ENCODE assay signal across 8 cellular contexts in genomic region chr11:46381836-46382643, GRCh38. TPM values are rescaled to one million over a fixed set of nuclear protein-coding genes. Genes with fewer than 3 reads are reported as not detected.
DNase-seq lines count a peak whose midpoint lies in the region; ATAC-seq and TF ChIP-seq lines count a peak whose summit lies in the region.

No MANE protein-coding gene starts in this region.

- no peak for TF ChIP-seq CTCF in testis (IDR thresholded peaks at IDR 0.05)

- H3K27me3 Mint-ChIP-seq in activated naive CD4-positive, alpha-beta T cell treated with anti-CD3 and anti-CD28 coated beads, Interleukin-2, amount 10 ng/mL, durations not matched to agents 7 days and 5 days, result peaks cover 64% of the 10 kb centered on the region

- H3K4me2 ChIP-seq in BLaER1 treated with 17β-estradiol and CSF1 and Interleukin-3, amounts not matched to agents 10 nM and 100 nM, result peak overlapping the region; percentile 90 to 100 (median 98)

- CTCF ChIA-PET in activated naive CD4-positive, alpha-beta T cell treated with anti-CD3 and anti-CD28 coated beads, Interleukin-2, amount 10 ng/mL, durations not matched to agents 7 days and 5 days (lab: Charles Lee), result no interaction called here

- H3K4me1 ChIP-seq in BLaER1 treated with 17β-estradiol and CSF1 and Interleukin-3, amounts not matched to agents 10 nM and 100 nM, result peaks cover 26 to 56% (median 45%) of the 10 kb centered on the region in 10 experiments
- H3K4me1 ChIP-seq in HAP-1, result peaks cover 8% of the 10 kb centered on the region; the same call in 1 of the 2 replicates
- peaks cover 11% of the 10 kb centered on the region for H3K4me1 ChIP-seq in testis

- peaks cover 0 to 79% (median 34%) of the 10 kb centered on the region in 11 experiments; a peak in 19 of 22 replicates for H4K20me1 ChIP-seq in BLaER1 treated with 17β-estradiol and CSF1 and Interleukin-3, amounts not matched to agents 10 nM and 100 nM

- H3K4me1 Mint-ChIP-seq in activated naive CD4-positive, alpha-beta T cell treated with anti-CD3 and anti-CD28 coated beads, Interleukin-2, amount 10 ng/mL, durations not matched to agents 7 days and 5 days, result peaks cover 26% of the 10 kb centered on the region

- 5 to 23% methylated on average over 7 to 63 of the region's 65 CpGs for WGBS in testis, 2 donors

- H3K4me3 Mint-ChIP-seq in activated naive CD4-positive, alpha-beta T cell treated with anti-CD3 and anti-CD28 coated beads, Interleukin-2, amount 10 ng/mL, durations not matched to agents 7 days and 5 days, result peak overlapping the region; percentile 72

- H3K36me3 Mint-ChIP-seq in activated naive CD4-positive, alpha-beta T cell treated with anti-CD3 and anti-CD28 coated beads, Interleukin-2, amount 10 ng/mL, durations not matched to agents 7 days and 5 days, result peaks cover 18% of the 10 kb centered on the region

- H3K9me3 Mint-ChIP-seq in activated naive CD4-positive, alpha-beta T cell treated with anti-CD3 and anti-CD28 coated beads, Interleukin-2, amount 10 ng/mL, durations not matched to agents 7 days and 5 days, result peaks cover 4% of the 10 kb centered on the region

- H3K4me3 ChIP-seq in BLaER1 treated with 17β-estradiol and CSF1 and Interleukin-3, amounts not matched to agents 10 nM and 100 nM, result peak overlapping the region; percentile 52 to 79 (median 74)
- H3K4me3 ChIP-seq in HAP-1 (peak overlapping the region; percentile 84), testis (peak overlapping the region; percentile 58 to 68)

- in situ Hi-C loops in HAP-1 (cut with MboI; ENCODE audit: low sequenced_read_pairs), result no loop called here

- H3K9me3 ChIP-seq in BLaER1 treated with 17β-estradiol and CSF1 and Interleukin-3, amounts not matched to agents 10 nM and 100 nM (replicated peaks in 1 of 11), result no peaks in the 10 kb centered on the region
- H3K9me3 ChIP-seq in HAP-1, result no peaks in the 10 kb centered on the region
- no peaks in the 10 kb centered on the region for H3K9me3 ChIP-seq in testis

- no peak overlapping the region for H3K27ac Mint-ChIP-seq in activated naive CD4-positive, alpha-beta T cell treated with anti-CD3 and anti-CD28 coated beads, Interleukin-2, amount 10 ng/mL, durations not matched to agents 7 days and 5 days

- no peak for TF ChIP-seq POLR2A in testis (IDR thresholded peaks at IDR 0.05)

- peaks cover 15 to 28% (median 21%) of the 10 kb centered on the region in 11 experiments for H3K36me3 ChIP-seq in BLaER1 treated with 17β-estradiol and CSF1 and Interleukin-3, amounts not matched to agents 10 nM and 100 nM
- H3K36me3 ChIP-seq in HAP-1 (replicated peaks) (peaks cover 3% of the 10 kb centered on the region), testis (ENCODE audit: low read depth, missing control alignments) (no peaks in the 10 kb centered on the region)

- intact Hi-C loops in testis (cut with DNase I; ENCODE audit: low total_unique reads), result no loop called here

- peak overlapping the region in 9 of 11 experiments; percentile 25 to 91 (median 88); a peak in 17 of 22 replicates for H3K27ac ChIP-seq in BLaER1 treated with 17β-estradiol and CSF1 and Interleukin-3, amounts not matched to agents 10 nM and 100 nM
- H3K27ac ChIP-seq in testis, result no peak overlapping the region

- H3K27me3 ChIP-seq in BLaER1 treated with 17β-estradiol and CSF1 and Interleukin-3, amounts not matched to agents 10 nM and 100 nM, result peaks cover 16 to 30% (median 18%) of the 10 kb centered on the region in 11 experiments
- H3K27me3 ChIP-seq in HAP-1 (ENCODE audit: low read depth), result no peaks in the 10 kb centered on the region
- H3K27me3 ChIP-seq in testis, result no peaks in the 10 kb centered on the region

- ATAC-seq in HG03039 (IDR thresholded peaks at IDR 0.05; ENCODE audit: unreplicated experiment) (no peak), GM18870 (IDR thresholded peaks at IDR 0.05; ENCODE audit: unreplicated experiment) (no peak)

- peak overlapping the region; percentile 60 to 94 (median 89) for H3K9ac ChIP-seq in BLaER1 treated with 17β-estradiol and CSF1 and Interleukin-3, amounts not matched to agents 10 nM and 100 nM

- DNase-seq in HAP-1 (ENCODE audit: low spot score in 2 of 2) (peak; percentile 20 to 62), left kidney (ENCODE audit: low read depth, low spot score) (peak; percentile 76), testis (peak; percentile 31), inferior parietal cortex (ENCODE audit: extremely low spot score) (no peak)
- DNase-seq in activated naive CD4-positive, alpha-beta T cell treated with anti-CD3 and anti-CD28 coated beads, Interleukin-2, amount 10 ng/mL, durations not matched to agents 7 days and 5 days, result peak; percentile 47

RNA-seq across cellular contexts. Expression of gene MDK, which starts 0.6 kb away (rescaled TPM):
- 10 to 100 TPM; 14.4 to 14.5 TPM for total RNA-seq in testis
- 51.5 TPM for polyA plus RNA-seq in testis (ENCODE audit: insufficient read depth, low read depth, low replicate concordance)

RNA-seq across cellular contexts. Expression of gene CHRM4, which starts 9.5 kb away (rescaled TPM):
- total RNA-seq in testis, result 10 to 100 TPM in 1 of 2 donors, 1 to 10 TPM in 1; 7.2 to 19.5 TPM
- 13.5 TPM for polyA plus RNA-seq in testis (ENCODE audit: insufficient read depth, low read depth, low replicate concordance)

RNA-seq across cellular contexts. Expression of gene DGKZ, which starts 34.8 kb away (rescaled TPM):
- total RNA-seq in testis, result 100 to 1,000 TPM in 1 of 2 donors, 10 to 100 TPM in 1; 67.2 to 104 TPM
- 33.8 TPM for polyA plus RNA-seq in testis (ENCODE audit: insufficient read depth, low read depth, low replicate concordance)

Comparison
In these comparisons a context has a peak if more than half of its experiments do, and no peak if none do; other contexts are left out.
1. H3K27ac ChIP-seq: peak in BLaER1 treated with 17β-estradiol and CSF1 and Interleukin-3, amounts not matched to agents 10 nM and 100 nM (9 of 11); none in testis (0 of 2).
2. Peak in every context shown above with its lines, with median percentiles within 50 percentile points of each other: H3K4me3 ChIP-seq.